Comparison of ENCODE assay signal across 8 cellular contexts in the genomic region with DNA sequence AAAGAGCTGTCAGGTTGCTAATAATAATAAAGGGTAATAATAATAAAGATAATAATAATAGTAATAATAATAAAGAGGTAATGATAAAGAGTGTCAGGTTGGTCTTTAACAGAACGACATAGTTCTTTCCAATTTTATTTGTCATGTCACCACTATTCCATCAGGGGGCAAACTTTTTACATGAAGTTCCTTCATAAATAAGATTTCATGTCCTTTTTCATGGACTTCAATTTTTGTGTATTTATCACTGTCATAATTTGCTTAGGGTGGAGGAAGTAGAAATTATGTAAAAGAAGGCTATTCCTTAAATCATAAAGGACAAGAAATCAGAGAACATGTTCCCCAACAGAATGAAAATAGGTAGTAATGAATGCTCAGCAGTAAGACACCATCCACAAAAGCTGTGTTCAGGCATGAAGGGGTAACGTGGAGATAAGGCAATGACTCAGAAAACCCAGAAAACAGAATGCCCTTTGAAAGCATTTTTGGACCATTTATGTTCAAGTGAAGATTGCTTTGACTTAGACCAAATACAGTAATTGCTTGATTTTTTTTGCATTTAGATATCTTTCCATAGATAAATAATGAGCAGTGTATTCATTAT.
DNase-seq lines count a peak whose midpoint lies in the region; ATAC-seq and TF ChIP-seq lines count a peak whose summit lies in the region.

No MANE protein-coding gene starts in this region.

- H3K4me1 ChIP-seq in left ventricle myocardium inferior = peaks cover 8% of the 10 kb centered on the region
- H3K4me1 ChIP-seq in suprapubic skin = peaks cover 8% of the 10 kb centered on the region

- no peak for TF ChIP-seq EP300 in suprapubic skin (IDR thresholded peaks at IDR 0.05)

- no peaks in the 10 kb centered on the region for H3K27me3 ChIP-seq in left ventricle myocardium inferior (ENCODE audit: low read depth)
- H3K27me3 ChIP-seq in suprapubic skin = no peaks in the 10 kb centered on the region

- no peak overlapping the region for H3K27ac ChIP-seq in VCaP
- H3K27ac ChIP-seq in left ventricle myocardium inferior (replicated peaks) = peak overlapping the region; percentile 4
- no peak overlapping the region for H3K27ac ChIP-seq in suprapubic skin

- TF ChIP-seq POLR2A in suprapubic skin (IDR thresholded peaks at IDR 0.05) = no peak

- intact Hi-C loops in left ventricle myocardium inferior (cut with micrococcal nuclease) = loop anchor here (10.0 kb wide), 1 partner anchor 53 kb away; no protein-coding TSS in a partner anchor

- DNase-seq in GM03348 (ENCODE audit: low spot score) (peak; percentile 60), left ventricle myocardium inferior (no peak), suprapubic skin (ENCODE audit: low spot score in 2 of 2) (no peak)
- DNase-seq in Jurkat, Clone E6-1 (ENCODE audit: low read depth, low spot score) = peak; percentile 15
- DNase-seq in activated CD8-positive, alpha-beta memory T cell treated with anti-CD3 and anti-CD28 coated beads, Interleukin-2, amount 50 U/mL, for 4 hours = no peak

- peak; percentile 71 for TF ChIP-seq CTCF in VCaP (conservative IDR thresholded peaks at IDR 0.05)
- TF ChIP-seq CTCF in left ventricle myocardium inferior (IDR thresholded peaks at IDR 0.05; ENCODE audit: borderline replicate concordance) = peak; percentile 74
- peak; percentile 4 to 30 for TF ChIP-seq CTCF in suprapubic skin (IDR thresholded peaks at IDR 0.05)

- H3K36me3 ChIP-seq in left ventricle myocardium inferior = no peaks in the 10 kb centered on the region
- H3K36me3 ChIP-seq in suprapubic skin = no peaks in the 10 kb centered on the region

- H3K9me3 ChIP-seq in left ventricle myocardium inferior (replicated peaks) (no peaks in the 10 kb centered on the region), suprapubic skin (no peaks in the 10 kb centered on the region)

- WGBS in suprapubic skin = 14% methylated on average over 2 of the region's 2 CpGs

- ATAC-seq in GM21360 (IDR thresholded peaks at IDR 0.05; ENCODE audit: unreplicated experiment) = no peak
- no peak for ATAC-seq in GM21717 (IDR thresholded peaks at IDR 0.05; ENCODE audit: unreplicated experiment)

- no peak overlapping the region for H3K4me3 ChIP-seq in Jurkat, Clone E6-1 (ENCODE audit: low read length)
- no peak overlapping the region for H3K4me3 ChIP-seq in left ventricle myocardium inferior
- no peak overlapping the region for H3K4me3 ChIP-seq in suprapubic skin

Comparison
In these comparisons a context has a peak if more than half of its experiments do, and no peak if none do; other contexts are left out.
1. DNase-seq: peak in GM03348 (single experiment) and Jurkat, Clone E6-1 (single experiment); none in left ventricle myocardium inferior (single experiment), suprapubic skin (0 of 2) and activated CD8-positive, alpha-beta memory T cell treated with anti-CD3 and anti-CD28 coated beads, Interleukin-2, amount 50 U/mL, for 4 hours (single experiment).
2. CTCF ChIP-seq: peak in every context shown above with its lines; median percentile 74 in left ventricle myocardium inferior; 71 in VCaP; 17 in suprapubic skin.